10 cellular contexts compared by ENCODE assay signal in genomic region chr17:50565559-50566350, GRCh38. TPM values are rescaled to one million over a fixed set of nuclear protein-coding genes. Genes with fewer than 3 reads are reported as not detected.
DNase-seq lines count a peak whose midpoint lies in the region; ATAC-seq and TF ChIP-seq lines count a peak whose summit lies in the region.
"Had no signal": no experiment of that assay in that cellular context is flagged by ENCODE, and none has a peak within 500 bp of the region (broad histone marks: within the 10 kb centered on the region; RNA-seq: fewer than 3 reads in every experiment).

No MANE protein-coding gene starts in this region.

- no peak overlapping the region for H3K4me3 Mint-ChIP-seq in immature natural killer cell
- H3K4me3 Mint-ChIP-seq: activated naive CD4-positive, alpha-beta T cell treated with anti-CD3 and anti-CD28 coated beads for 36 hours had no signal

- TF ChIP-seq CTCF in dorsolateral prefrontal cortex (IDR thresholded peaks at IDR 0.05 in 54 of 56, conservative IDR thresholded peaks at IDR 0.05 in 2 of 56; ENCODE audit: low read depth in 1 of 56, partially characterized antibody in 56 of 56) (no peak), GM13976 (IDR thresholded peaks at IDR 0.05; ENCODE audit: borderline replicate concordance, control extremely low read depth, extremely low read depth, insufficient read depth, missing control alignments) (no peak)

- DNase-seq in DMS153 (lab: John Stamatoyannopoulos, UW) (peak; percentile 37), DMS153 treated with DMSO at 0.1 percent for 48 hours (lab: John Stamatoyannopoulos, UW; ENCODE audit: unreplicated experiment) (no peak), NCI-H69 (lab: John Stamatoyannopoulos, UW) (peak; percentile 60), dorsolateral prefrontal cortex (peak in 9 of 10 donors; percentile 69 to 89 (median 85)), putamen (ENCODE audit: low spot score) (peak; percentile 83), GM13976 (ENCODE audit: low spot score) (no peak), immature natural killer cell (no peak)
- no peak for DNase-seq in stimulated activated naive CD8-positive, alpha-beta T cell treated with anti-CD3 and anti-CD28 coated beads, Interleukin-15, Interleukin-2, amounts not matched to agents 100 U/mL and 50 U/mL, for 24 hours
- DNase-seq: activated naive CD4-positive, alpha-beta T cell treated with anti-CD3 and anti-CD28 coated beads for 36 hours had no signal

- no peaks in the 10 kb centered on the region for H3K36me3 Mint-ChIP-seq in immature natural killer cell

- H3K27me3 ChIP-seq in dorsolateral prefrontal cortex: peaks cover 0 to 41% (median 6%) of the 10 kb centered on the region in 45 donors
- H3K27me3 ChIP-seq: SJCRH30 had no signal

- H3K9me3 Mint-ChIP-seq in immature natural killer cell: no peaks in the 10 kb centered on the region
- H3K9me3 Mint-ChIP-seq: activated naive CD4-positive, alpha-beta T cell treated with anti-CD3 and anti-CD28 coated beads for 36 hours had no signal

- in situ Hi-C loops in GM13976 (cut with MboI; ENCODE audit: low sequenced_read_pairs, unreplicated experiment): no loop called here

- peaks cover 3 to 8% of the 10 kb centered on the region in 2 donors for H3K4me1 Mint-ChIP-seq in immature natural killer cell

- H3K27ac ChIP-seq in dorsolateral prefrontal cortex: peak overlapping the region in 57 of 59 donors; percentile 46 to 95 (median 84)
- H3K27ac ChIP-seq: SJCRH30 had no signal

- peak overlapping the region in 45 of 59 donors; percentile 9 to 48 (median 31) for H3K4me3 ChIP-seq in dorsolateral prefrontal cortex
- H3K4me3 ChIP-seq: SJCRH30 had no signal

- ATAC-seq in stimulated activated naive CD8-positive, alpha-beta T cell treated with anti-CD3 and anti-CD28 coated beads, Interleukin-15, Interleukin-2, amounts not matched to agents 100 U/mL and 50 U/mL, for 24 hours: no peak

- peaks cover 10 to 36% (median 20%) of the 10 kb centered on the region in 3 donors for H3K27me3 Mint-ChIP-seq in immature natural killer cell (ENCODE audit: low read depth in 3 of 3)

- intact Hi-C loops in dorsolateral prefrontal cortex (cut with DNase I): no loop called here

- no peak overlapping the region for H3K27ac Mint-ChIP-seq in immature natural killer cell
- H3K27ac Mint-ChIP-seq: activated naive CD4-positive, alpha-beta T cell treated with anti-CD3 and anti-CD28 coated beads for 36 hours had no signal

RNA-seq across cellular contexts. Expression of gene CACNA1G, which starts 5.2 kb away (rescaled TPM):
- 10 to 100 TPM in 118 of 120 experiments, 1 to 10 TPM in 2; 6.8 to 38.4 (median 21.8) TPM for total RNA-seq in dorsolateral prefrontal cortex
- not detected for polyA plus RNA-seq in immature natural killer cell

RNA-seq across cellular contexts. Expression of gene SPATA20, which starts 18.8 kb away (rescaled TPM):
- total RNA-seq in dorsolateral prefrontal cortex: 10 to 100 TPM; 29.4 to 85.3 (median 53.1) TPM
- 10 to 100 TPM in 1 of 3 donors, 1 to 10 TPM in 2; 9.8 to 23.0 (median 9.9) TPM for polyA plus RNA-seq in immature natural killer cell

RNA-seq across cellular contexts. Expression of gene EPN3, which starts 33.2 kb away (rescaled TPM):
- total RNA-seq in dorsolateral prefrontal cortex: 10 to 100 TPM in 63 of 120 experiments, 1 to 10 TPM in 56, under 1 TPM in 1; 0.81 to 24.4 (median 10.4) TPM
- polyA plus RNA-seq in immature natural killer cell: not detected
- total RNA-seq: activated naive CD4-positive, alpha-beta T cell treated with anti-CD3 and anti-CD28 coated beads for 36 hours; SJCRH30 had no signal

RNA-seq across cellular contexts. Expression of gene MYCBPAP, which starts 57.5 kb away (rescaled TPM):
- 10 to 100 TPM in 9 of 120 experiments, 1 to 10 TPM in 111; 1.7 to 14.6 (median 5.8) TPM for total RNA-seq in dorsolateral prefrontal cortex
- polyA plus RNA-seq in immature natural killer cell: under 1 TPM in 1 of 3 donors, not detected in 2; 1.00 TPM
- total RNA-seq: SJCRH30 had no signal

Comparison
In these comparisons a context has a peak if more than half of its experiments do, and no peak if none do; other contexts are left out.
1. DNase-seq: peak in DMS153 (single experiment), NCI-H69 (single experiment), dorsolateral prefrontal cortex (9 of 10) and putamen (single experiment); none in DMS153 treated with DMSO at 0.1 percent for 48 hours (single experiment), stimulated activated naive CD8-positive, alpha-beta T cell treated with anti-CD3 and anti-CD28 coated beads, Interleukin-15, Interleukin-2, amounts not matched to agents 100 U/mL and 50 U/mL, for 24 hours (single experiment), GM13976 (single experiment) and immature natural killer cell (0 of 3).